ENCODE assay signal across 28 cellular contexts in genomic region chr11:68863553-68864265, GRCh38. TPM values are rescaled to one million over a fixed set of nuclear protein-coding genes. Genes with fewer than 3 reads are reported as not detected.
A peak's percentile ranks its signal among the peaks of the same experiment; 100 is the strongest.
DNase-seq lines count a peak whose midpoint lies in the region; ATAC-seq, FAIRE-seq and TF ChIP-seq lines count a peak whose summit lies in the region.
"Had no signal": no experiment of that assay in that cellular context is flagged by ENCODE, and none has a peak within 500 bp of the region (broad histone marks: within the 10 kb centered on the region; RNA-seq: fewer than 3 reads in every experiment).

No MANE protein-coding gene starts in this region.

- H3K9me3 Mint-ChIP-seq in effector memory CD8-positive, alpha-beta T cell = no peaks in the 10 kb centered on the region
- peaks cover 0 to 7% (median 0%) of the 10 kb centered on the region in 6 donors for H3K9me3 Mint-ChIP-seq in immature natural killer cell

- no peaks in the 10 kb centered on the region for H4K20me1 ChIP-seq in IMR-90 (ENCODE audit: insufficient read depth, low read length)
- no peaks in the 10 kb centered on the region for H4K20me1 ChIP-seq in K562 (replicated peaks; ENCODE audit: control insufficient read depth, insufficient read depth, low read length)

- H2BK5ac ChIP-seq in IMR-90 (ENCODE audit: low read depth, low read length, poor library complexity, severe bottlenecking) = no peak overlapping the region

- no peaks in the 10 kb centered on the region for H3K79me2 ChIP-seq in K562 (ENCODE audit: control insufficient read depth, insufficient read depth, low read length)

- no peak overlapping the region for H3K27ac Mint-ChIP-seq in effector memory CD8-positive, alpha-beta T cell
- no peak overlapping the region for H3K27ac Mint-ChIP-seq in immature natural killer cell
- H3K27ac Mint-ChIP-seq: CD4-positive, alpha-beta memory T cell; CD8-positive, alpha-beta memory T cell had no signal

- no peak overlapping the region for H3K9ac ChIP-seq in IMR-90 (ENCODE audit: low read depth, low read length)
- no peak overlapping the region for H3K9ac ChIP-seq in K562 (ENCODE audit: insufficient read depth in 1 of 2, low read depth in 2 of 2, low read length in 2 of 2)
- H3K9ac ChIP-seq: BLaER1 had no signal

- no peak overlapping the region for H3K56ac ChIP-seq in IMR-90 (ENCODE audit: extremely low read depth, insufficient read depth, low read length)

- no peaks in the 10 kb centered on the region for H3K36me3 Mint-ChIP-seq in effector memory CD8-positive, alpha-beta T cell (ENCODE audit: insufficient read depth)
- peaks cover 0 to 6% (median 6%) of the 10 kb centered on the region in 3 donors for H3K36me3 Mint-ChIP-seq in immature natural killer cell
- H3K36me3 Mint-ChIP-seq: CD14-positive monocyte had no signal

- H2AK5ac ChIP-seq in IMR-90 (ENCODE audit: low read depth, low read length) = no peak overlapping the region

- H3K4me1 ChIP-seq in IMR-90 (ENCODE audit: control insufficient read depth, insufficient read depth, low read length) (no peaks in the 10 kb centered on the region), K562 (replicated peaks in 1 of 2; ENCODE audit: control insufficient read depth in 2 of 2, insufficient read depth in 2 of 2, low read length in 2 of 2) (peaks cover 3 to 10% of the 10 kb centered on the region in 2 experiments; a peak in 3 of 5 replicates), upper lobe of right lung (no peaks in the 10 kb centered on the region)
- H3K4me1 ChIP-seq: BE2C had no signal

- H4K5ac ChIP-seq in IMR-90 (ENCODE audit: low read depth, low read length) = no peak overlapping the region

- no peak overlapping the region for H2BK20ac ChIP-seq in IMR-90 (ENCODE audit: low read depth, low read length)

- no peaks in the 10 kb centered on the region for H3K9me1 ChIP-seq in IMR-90 (ENCODE audit: insufficient read depth, low read length)
- H3K9me1 ChIP-seq in K562 (ENCODE audit: control insufficient read depth, insufficient read depth, low read length) = no peaks in the 10 kb centered on the region

- no peak overlapping the region for H3K23ac ChIP-seq in IMR-90 (ENCODE audit: low read depth, low read length)

- no peak overlapping the region for H3K4ac ChIP-seq in IMR-90 (ENCODE audit: low read depth, low read length)

- H3K27me3 ChIP-seq in IMR-90 (ENCODE audit: control insufficient read depth, insufficient read depth, low read length) = peaks cover 12% of the 10 kb centered on the region
- no peaks in the 10 kb centered on the region for H3K27me3 ChIP-seq in K562 (ENCODE audit: control insufficient read depth in 2 of 2, insufficient read depth in 2 of 2, low read length in 2 of 2)
- H3K27me3 ChIP-seq in upper lobe of right lung = no peaks in the 10 kb centered on the region
- H3K27me3 ChIP-seq: BE2C had no signal

- H2AFZ ChIP-seq in IMR-90 (replicated peaks; ENCODE audit: low read length, poor library complexity) = no peak overlapping the region
- H2AFZ ChIP-seq in K562 (ENCODE audit: low read depth, low read length) = no peak overlapping the region

- H2BK15ac ChIP-seq in IMR-90 (ENCODE audit: low read depth, low read length) = no peak overlapping the region

- no peak overlapping the region for H2BK120ac ChIP-seq in IMR-90 (ENCODE audit: low read depth, low read length)

- no peak overlapping the region for H3K18ac ChIP-seq in IMR-90 (ENCODE audit: low read depth, low read length)

- no peak overlapping the region for H3K4me3 Mint-ChIP-seq in effector memory CD8-positive, alpha-beta T cell
- no peak overlapping the region for H3K4me3 Mint-ChIP-seq in immature natural killer cell
- H3K4me3 Mint-ChIP-seq: CD14-positive monocyte; CD4-positive, alpha-beta memory T cell; CD4-positive, CD25-positive, alpha-beta regulatory T cell; CD8-positive, alpha-beta memory T cell had no signal

- POLR2A ChIA-PET in IMR-90 (lab: Charles Lee; ENCODE audit: unreplicated experiment) (no interaction called here), K562 (lab: Yijun Ruan, JAX) (no interaction called here)

- H3K36me3 ChIP-seq in IMR-90 (ENCODE audit: control insufficient read depth, insufficient read depth, low read length) (no peaks in the 10 kb centered on the region), K562 (ENCODE audit: control insufficient read depth, insufficient read depth, low read length) (no peaks in the 10 kb centered on the region), upper lobe of right lung (no peaks in the 10 kb centered on the region)
- H3K36me3 ChIP-seq: BE2C, BLaER1 had no signal

- H4K8ac ChIP-seq in IMR-90 (ENCODE audit: low read depth in 2 of 2, low read length in 2 of 2) = no peak overlapping the region

- H3K79me1 ChIP-seq in IMR-90 (ENCODE audit: low read depth in 1 of 2, low read length in 2 of 2) = no peaks in the 10 kb centered on the region

- H3K14ac ChIP-seq in IMR-90 (replicated peaks; ENCODE audit: low read depth, low read length) = no peak overlapping the region

- H3K4me3 ChIP-seq in IMR-90 (ENCODE audit: insufficient read depth, low read depth, low read length) = no peak overlapping the region
- no peak overlapping the region for H3K4me3 ChIP-seq in K562
- no peak overlapping the region for H3K4me3 ChIP-seq in upper lobe of right lung
- H3K4me3 ChIP-seq: BLaER1, GM12878 had no signal

- H2AK9ac ChIP-seq in IMR-90 (replicated peaks; ENCODE audit: low read depth, low read length, poor library complexity) = no peak overlapping the region

- intact Hi-C loops in IMR-90 (cut with micrococcal nuclease) = no loop called here
- intact Hi-C loops in K562 (cut with micrococcal nuclease) = no loop called here
- intact Hi-C loops in posterior vena cava (cut with DNase I) = no loop called here
- intact Hi-C loops in upper lobe of right lung (cut with DNase I) = no loop called here

- TF ChIP-seq EP300 in K562 (IDR thresholded peaks at IDR 0.05; ENCODE audit: low read length) = no peak

- no peak for TF ChIP-seq RAD21 in IMR-90 (IDR thresholded peaks at IDR 0.05; ENCODE audit: low read length)
- no peak for TF ChIP-seq RAD21 in K562 (CRISPR knock-in tag; conservative IDR thresholded peaks at IDR 0.05 in 1 of 2, IDR thresholded peaks at IDR 0.05 in 1 of 2)

- in situ Hi-C loops in IMR-90 (cut with MboI; ENCODE audit: low sequenced_read_pairs) (no loop called here), K562 (cut with MboI) (no loop called here)

- no peaks in the 10 kb centered on the region for H3K4me1 Mint-ChIP-seq in effector memory CD8-positive, alpha-beta T cell (ENCODE audit: low read depth in 2 of 2)
- peaks cover 0 to 2% of the 10 kb centered on the region in 2 donors for H3K4me1 Mint-ChIP-seq in immature natural killer cell
- H3K4me1 Mint-ChIP-seq: CD14-positive monocyte had no signal

- H4K91ac ChIP-seq in IMR-90 (ENCODE audit: insufficient read depth, low read depth, low read length) = no peak overlapping the region

- BruUV-seq in IMR-90 (replicated peaks; lab: Mats Ljungman, UMichigan) (no TSS peak), K562 (replicated peaks; lab: Mats Ljungman, UMichigan) (no TSS peak)

- H3K27ac ChIP-seq in IMR-90 (ENCODE audit: insufficient read depth, low read length) (no peak overlapping the region), K562 (ENCODE audit: extremely low read depth, low read depth, low read length) (no peak overlapping the region), upper lobe of right lung (no peak overlapping the region)
- H3K27ac ChIP-seq: BLaER1 had no signal

- peaks cover 9% of the 10 kb centered on the region in 2 donors for H3K27me3 Mint-ChIP-seq in effector memory CD8-positive, alpha-beta T cell
- peaks cover 2 to 4% (median 3%) of the 10 kb centered on the region in 3 donors for H3K27me3 Mint-ChIP-seq in immature natural killer cell (ENCODE audit: low read depth in 3 of 3)

- CTCF ChIA-PET in IMR-90 (lab: Yijun Ruan, JAX) = no interaction called here
- CTCF ChIA-PET in K562 (lab: Yijun Ruan, JAX; ENCODE audit: low intra/inter-chr PET ratio) = no interaction called here

- TF ChIP-seq CTCF in IMR-90 (conservative IDR thresholded peaks at IDR 0.05; ENCODE audit: low read depth, low read length) (no peak), K562 (IDR thresholded peaks at IDR 0.05 in 2 of 3, conservative IDR thresholded peaks at IDR 0.05 in 1 of 3; ENCODE audit: insufficient read depth in 2 of 3, low read depth in 1 of 3, low read length in 3 of 3) (no peak), upper lobe of right lung (IDR thresholded peaks at IDR 0.05) (no peak)

- 0 out of 2 replicates have a peak, but pooled peaks have one; percentile 11 for ATAC-seq in IMR-90 (ENCODE audit: low read depth)
- ATAC-seq in K562 = no peak
- ATAC-seq in upper lobe of right lung = no peak
- no peak for ATAC-seq in HG03095 (IDR thresholded peaks at IDR 0.05; ENCODE audit: unreplicated experiment)
- ATAC-seq in effector memory CD8-positive, alpha-beta T cell (replicated peaks) = no peak
- ATAC-seq: GM12878 had no signal

- no CpG with 5 or more reads among the region's 3 CpGs for WGBS in IMR-90 (ENCODE audit: extremely low coverage in 2 of 2, insufficient read length in 1 of 2), 2 experiments
- 32% methylated on average over 3 of the region's 3 CpGs for WGBS in K562 (ENCODE audit: insufficient coverage, low coverage, missing lambda C conversion rate)

- TF ChIP-seq POLR2A in IMR-90 (IDR thresholded peaks at IDR 0.05; ENCODE audit: low read depth, low read length) = no peak
- no peak for TF ChIP-seq POLR2A in K562 (conservative IDR thresholded peaks at IDR 0.05)

- H3K4me2 ChIP-seq in IMR-90 (ENCODE audit: low read depth, low read length) (no peak overlapping the region), K562 (ENCODE audit: insufficient read depth, low read length) (no peak overlapping the region)
- H3K4me2 ChIP-seq: BLaER1 had no signal

- no peak for FAIRE-seq in K562 (lab: Jason Lieb, UNC)
- FAIRE-seq: A204.1, GM12878, GM12892, GM18507 had no signal

- dilution Hi-C loops in IMR-90 (cut with HindIII; ENCODE audit: low sequenced_read_pairs, unreplicated experiment) = no loop called here

- DNase-seq in IMR-90 = no peak
- DNase-seq in K562 (ENCODE audit: extremely low read depth in 1 of 4, low spot score in 3 of 4) = no peak
- DNase-seq in posterior vena cava (ENCODE audit: low spot score) = peak; percentile 5
- DNase-seq in upper lobe of right lung = peak; percentile 18
- DNase-seq in NCI-H748 (lab: John Stamatoyannopoulos, UW; ENCODE audit: unreplicated experiment) = no peak
- DNase-seq in effector memory CD8-positive, alpha-beta T cell = no peak
- DNase-seq in immature natural killer cell = no peak
- DNase-seq: 8988T; ACHN; BE2C; C1 segment of cervical spinal cord; CD4-positive, alpha-beta memory T cell; CD4-positive, CD25-positive, alpha-beta regulatory T cell; CD8-positive, alpha-beta memory T cell; COR-L47; DMS 273 treated with DMSO at 0.1 percent for 48 hours; DMS153; DMS53; DMS79 treated with DMSO at 0.1 percent for 48 hours; EL; GDM1 had no signal

- peaks cover 6% of the 10 kb centered on the region for H3K9me3 ChIP-seq in IMR-90 (ENCODE audit: control insufficient read depth, insufficient read depth, low read length)
- H3K9me3 ChIP-seq in K562 (replicated peaks; ENCODE audit: control insufficient read depth, insufficient read depth, low read depth, low read length) = 0 out of 2 replicates have a peak, but pooled peaks cover 4% of the 10 kb centered on the region
- H3K9me3 ChIP-seq in upper lobe of right lung = no peaks in the 10 kb centered on the region

RNA-seq across cellular contexts. Expression of gene CPT1A, which starts 22.0 kb away (rescaled TPM):
- total RNA-seq in IMR-90 (2012; rRNA removed) (18.6 and 21.3 TPM in 2 replicates), K562 (2014; rRNA removed) (12.1 and 12.3 TPM in 2 replicates), K562 (2014; rRNA removed; fragmentation: Illumina TruSeq; extraction: Trizol) (12.3 and 13.0 TPM in 2 replicates), K562 (2015; rRNA removed; fragmentation: Illumina TruSeq; extraction: Trizol) (15.7 and 16.1 TPM in 2 replicates), K562 (2021) (29.1 and 30.9 TPM in 2 replicates), posterior vena cava (100 to 1,000 TPM in 1 of 2 donors, 10 to 100 TPM in 1; 62.3 to 127 TPM), upper lobe of right lung (76.4 TPM)
- polyA plus RNA-seq in IMR-90 (2012; rRNA removed) (12.8 and 15.4 TPM in 2 replicates), K562 (2011; rRNA removed) (3.6 and 4.8 TPM in 2 replicates), K562 (2014; fragmentation: Illumina TruSeq; extraction: Trizol) (17.9 and 19.0 TPM in 2 replicates), K562 (2014; fragmentation: Nextera tagmentation; extraction: Ambion mirVana) (1 to 10 TPM; 2.6 to 3.0 TPM), K562 (2014; rRNA removed) (9.6 and 10.6 TPM in 2 replicates), immature natural killer cell (10 to 100 TPM in 1 of 3 donors, 1 to 10 TPM in 2; 6.4 to 20.3 (median 8.0) TPM)
- 8.4 and 13.6 TPM in 2 replicates for polyA plus RNA-seq in IMR-90 (2012; cell fraction: cytosol; rRNA removed)
- polyA plus RNA-seq in IMR-90 (2012; cell fraction: nucleus; rRNA removed; ENCODE audit: low replicate concordance) = 15.5 and 18.3 TPM in 2 replicates
- 27.6 and 42.4 TPM in 2 replicates for total RNA-seq in K562 (2011; cell fraction: chromatin; rRNA removed; ENCODE audit: low replicate concordance)
- 32.0 and 35.1 TPM in 2 replicates for total RNA-seq in K562 (2011; cell fraction: nucleolus; rRNA removed)
- total RNA-seq in K562 (2011; cell fraction: nucleoplasm; rRNA removed) = 40.3 and 44.9 TPM in 2 replicates
- 4.1 and 5.2 TPM in 2 replicates for polyA plus RNA-seq in K562 (2011; cell fraction: cytosol; rRNA removed)
- polyA plus RNA-seq in K562 (2011; cell fraction: nucleus; rRNA removed) = 7.6 and 13.2 TPM in 2 replicates
- 16.6 and 17.9 TPM in 2 replicates for polyA plus RNA-seq in K562 (2012)
- 8.5 and 13.9 TPM in 2 replicates for polyA minus RNA-seq in K562 (2011; rRNA and poly(A)+ RNA removed)
- 16.5 and 22.4 TPM in 2 replicates for polyA minus RNA-seq in K562 (2011; cell fraction: cytosol; rRNA and poly(A)+ RNA removed)
- polyA minus RNA-seq in K562 (2011; cell fraction: nucleus; rRNA and poly(A)+ RNA removed) = 4.4 and 5.4 TPM in 2 replicates

RNA-seq across cellular contexts. Expression of gene MRPL21, which starts 39.9 kb away (rescaled TPM):
- 19.2 and 21.7 TPM in 2 replicates for total RNA-seq in IMR-90 (2012; rRNA removed)
- polyA plus RNA-seq in IMR-90 (2012; rRNA removed) = 26.3 and 29.6 TPM in 2 replicates
- polyA plus RNA-seq in IMR-90 (2012; cell fraction: cytosol; rRNA removed) = 36.4 and 38.7 TPM in 2 replicates
- polyA plus RNA-seq in IMR-90 (2012; cell fraction: nucleus; rRNA removed; ENCODE audit: low replicate concordance) = 16.0 and 26.8 TPM in 2 replicates
- 59.2 and 99.2 TPM in 2 replicates for total RNA-seq in K562 (2011; cell fraction: chromatin; rRNA removed; ENCODE audit: low replicate concordance)
- 79.2 and 104 TPM in 2 replicates for total RNA-seq in K562 (2011; cell fraction: nucleolus; rRNA removed)
- total RNA-seq in K562 (2011; cell fraction: nucleoplasm; rRNA removed) = 83.7 and 85.4 TPM in 2 replicates
- 254 and 255 TPM in 2 replicates for total RNA-seq in K562 (2014; rRNA removed)
- total RNA-seq in K562 (2014; rRNA removed; fragmentation: Illumina TruSeq; extraction: Trizol) = 196 and 207 TPM in 2 replicates
- 207 and 219 TPM in 2 replicates for total RNA-seq in K562 (2015; rRNA removed; fragmentation: Illumina TruSeq; extraction: Trizol)
- total RNA-seq in K562 (2021) = 201 and 238 TPM in 2 replicates
- polyA plus RNA-seq in K562 (2011; rRNA removed) = 194 and 232 TPM in 2 replicates
- polyA plus RNA-seq in K562 (2011; cell fraction: cytosol; rRNA removed) = 126 and 191 TPM in 2 replicates
- 88.4 and 93.3 TPM in 2 replicates for polyA plus RNA-seq in K562 (2011; cell fraction: nucleus; rRNA removed)
- polyA plus RNA-seq in K562 (2012) = 124 and 195 TPM in 2 replicates
- 203 and 210 TPM in 2 replicates for polyA plus RNA-seq in K562 (2014; fragmentation: Illumina TruSeq; extraction: Trizol)
- 100 to 1,000 TPM; 448 to 618 TPM for polyA plus RNA-seq in K562 (2014; fragmentation: Nextera tagmentation; extraction: Ambion mirVana)
- 328 and 364 TPM in 2 replicates for polyA plus RNA-seq in K562 (2014; rRNA removed)
- 76.5 and 99.7 TPM in 2 replicates for polyA minus RNA-seq in K562 (2011; rRNA and poly(A)+ RNA removed)
- 47.3 and 49.9 TPM in 2 replicates for polyA minus RNA-seq in K562 (2011; cell fraction: cytosol; rRNA and poly(A)+ RNA removed)
- polyA minus RNA-seq in K562 (2011; cell fraction: nucleus; rRNA and poly(A)+ RNA removed) = 40.5 and 55.1 TPM in 2 replicates
- total RNA-seq in posterior vena cava = 10 to 100 TPM; 44.9 to 47.5 TPM
- 36.3 TPM for total RNA-seq in upper lobe of right lung
- 100 to 1,000 TPM in 2 of 3 donors, 10 to 100 TPM in 1; 94.3 to 145 (median 117) TPM for polyA plus RNA-seq in immature natural killer cell

RNA-seq across cellular contexts. Expression of gene IGHMBP2, which starts 40.0 kb away (rescaled TPM):
- total RNA-seq in IMR-90 (2012; rRNA removed) (3.9 and 4.5 TPM in 2 replicates), K562 (2014; rRNA removed) (12.5 and 15.9 TPM in 2 replicates), K562 (2014; rRNA removed; fragmentation: Illumina TruSeq; extraction: Trizol) (8.3 and 11.7 TPM in 2 replicates), K562 (2015; rRNA removed; fragmentation: Illumina TruSeq; extraction: Trizol) (11.6 and 14.5 TPM in 2 replicates), K562 (2021) (24.8 and 28.9 TPM in 2 replicates), posterior vena cava (10 to 100 TPM; 18.3 to 18.4 TPM), upper lobe of right lung (20.3 TPM)
- polyA plus RNA-seq in IMR-90 (2012; rRNA removed) (11.1 and 11.3 TPM in 2 replicates), K562 (2011; rRNA removed) (14.5 and 21.1 TPM in 2 replicates), K562 (2014; fragmentation: Illumina TruSeq; extraction: Trizol) (18.8 and 20.7 TPM in 2 replicates), K562 (2014; fragmentation: Nextera tagmentation; extraction: Ambion mirVana) (1 to 10 TPM; 1.6 to 1.8 TPM), K562 (2014; rRNA removed) (16.3 and 18.6 TPM in 2 replicates), immature natural killer cell (1 to 10 TPM; 8.7 to 9.8 (median 8.9) TPM)
- polyA plus RNA-seq in IMR-90 (2012; cell fraction: cytosol; rRNA removed) = 4.8 and 8.3 TPM in 2 replicates
- 28.8 and 56.0 TPM in 2 replicates for polyA plus RNA-seq in IMR-90 (2012; cell fraction: nucleus; rRNA removed; ENCODE audit: low replicate concordance)
- total RNA-seq in K562 (2011; cell fraction: chromatin; rRNA removed; ENCODE audit: low replicate concordance) = 109 and 159 TPM in 2 replicates
- total RNA-seq in K562 (2011; cell fraction: nucleolus; rRNA removed) = 75.3 and 75.5 TPM in 2 replicates
- total RNA-seq in K562 (2011; cell fraction: nucleoplasm; rRNA removed) = 61.4 and 66.5 TPM in 2 replicates
- 8.1 and 11.3 TPM in 2 replicates for polyA plus RNA-seq in K562 (2011; cell fraction: cytosol; rRNA removed)
- polyA plus RNA-seq in K562 (2011; cell fraction: nucleus; rRNA removed) = 61.4 and 78.3 TPM in 2 replicates
- 10.6 and 12.2 TPM in 2 replicates for polyA plus RNA-seq in K562 (2012)
- 14.0 and 15.0 TPM in 2 replicates for polyA minus RNA-seq in K562 (2011; rRNA and poly(A)+ RNA removed)
- 10.6 and 14.2 TPM in 2 replicates for polyA minus RNA-seq in K562 (2011; cell fraction: cytosol; rRNA and poly(A)+ RNA removed)
- 30.6 and 45.2 TPM in 2 replicates for polyA minus RNA-seq in K562 (2011; cell fraction: nucleus; rRNA and poly(A)+ RNA removed)

Comparison
In these comparisons a context has a peak if more than half of its experiments do, and no peak if none do; other contexts are left out.
1. DNase-seq: peak in posterior vena cava (single experiment) and upper lobe of right lung (single experiment); none in IMR-90 (single experiment), K562 (0 of 4), NCI-H748 (single experiment), effector memory CD8-positive, alpha-beta T cell (0 of 3) and immature natural killer cell (0 of 3).